Comparison of ENCODE assay signal across 7 cellular contexts in the genomic region with DNA sequence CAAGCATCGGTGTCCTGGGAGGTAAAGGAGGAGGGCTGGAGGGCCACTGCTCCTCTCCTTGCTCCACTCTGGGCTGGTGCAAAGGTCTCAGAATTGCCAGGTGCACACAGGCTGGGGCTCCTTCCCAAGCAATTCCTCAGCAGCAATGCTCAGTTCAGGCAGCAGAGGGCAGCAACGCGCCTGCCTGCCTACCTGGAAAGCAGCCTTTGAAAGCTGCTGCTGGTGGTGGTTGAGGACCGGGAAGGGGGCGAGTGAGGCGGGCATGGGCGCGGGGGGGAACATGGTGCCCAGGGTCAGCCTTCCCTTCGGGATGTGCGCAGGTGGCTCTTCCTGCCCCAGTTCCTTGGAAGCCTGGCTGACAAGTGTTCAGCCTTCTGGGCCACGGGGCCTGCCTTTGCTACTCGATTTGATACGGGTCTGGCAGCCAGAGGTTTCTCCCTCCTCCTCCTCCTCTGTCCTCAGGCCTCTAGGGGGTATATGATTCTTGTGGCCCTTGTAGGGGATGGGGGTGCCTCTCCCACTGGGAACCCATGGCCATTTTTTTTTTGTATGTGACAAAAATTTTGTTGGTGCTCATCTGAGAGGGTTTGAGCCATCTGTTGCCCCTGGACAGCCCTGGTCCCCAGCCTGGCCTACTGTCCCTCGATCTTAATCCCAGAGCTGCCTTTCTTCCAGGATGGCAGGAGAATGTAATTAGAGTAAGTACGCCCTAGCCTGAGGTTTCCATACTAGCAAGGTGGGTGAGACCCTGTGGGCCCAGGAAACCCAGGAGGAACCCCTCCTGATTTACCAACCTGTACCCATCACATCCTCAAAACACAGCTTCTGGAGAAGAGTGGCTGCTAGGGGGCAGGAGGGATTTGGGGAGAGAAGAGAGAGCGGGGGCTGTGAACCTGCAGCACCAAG. TPM values are rescaled to one million over a fixed set of nuclear protein-coding genes. Genes with fewer than 3 reads are reported as not detected.
DNase-seq lines count a peak whose midpoint lies in the region; ATAC-seq, FAIRE-seq and TF ChIP-seq lines count a peak whose summit lies in the region.

No MANE protein-coding gene starts in this region.

- TF ChIP-seq POLR2A in esophagus muscularis mucosa (IDR thresholded peaks at IDR 0.05; ENCODE audit: low read depth) = no peak

- peaks cover 10 to 28% (median 21%) of the 10 kb centered on the region in 4 donors for H3K36me3 ChIP-seq in esophagus muscularis mucosa

- peaks cover 32 to 50% (median 45%) of the 10 kb centered on the region in 4 donors for H3K4me1 ChIP-seq in esophagus muscularis mucosa

- intact Hi-C loops in esophagus muscularis mucosa (cut with DNase I) = loop anchor here (2.0 to 5.0 kb wide), 2 partner anchors 100 to 411 kb away; no protein-coding TSS in a partner anchor

- ATAC-seq in naive B cell (ENCODE audit: low read depth in 2 of 2) = peak; percentile 66 to 75
- ATAC-seq in stimulated activated effector memory CD8-positive, alpha-beta T cell treated with anti-CD3 and anti-CD28 coated beads, Interleukin-12 subunit alpha, Interleukin-12 subunit beta, amount 100 ng/mL, for 72 hours = peak; percentile 62

- no peak overlapping the region for H3K27ac ChIP-seq in esophagus muscularis mucosa (replicated peaks in 1 of 4)

- H3K4me3 ChIP-seq in Jurkat, Clone E6-1 (ENCODE audit: low read length) = no peak overlapping the region
- H3K4me3 ChIP-seq in esophagus muscularis mucosa = peak overlapping the region in 2 of 4 donors; percentile 20 to 25

- peaks cover 36% of the 10 kb centered on the region for H3K4me1 Mint-ChIP-seq in activated T-cell treated with anti-CD3 and anti-CD28 coated beads, Interleukin-2, amount 50 U/mL, for 24 hours (ENCODE audit: low read depth)
- peaks cover 15 to 20% (median 19%) of the 10 kb centered on the region in 3 donors for H3K4me1 Mint-ChIP-seq in naive B cell
- H3K4me1 Mint-ChIP-seq in stimulated activated effector memory CD8-positive, alpha-beta T cell treated with anti-CD3 and anti-CD28 coated beads, Interleukin-12 subunit alpha, Interleukin-12 subunit beta, amount 100 ng/mL, for 72 hours = peaks cover 32% of the 10 kb centered on the region

- no peaks in the 10 kb centered on the region for H3K9me3 Mint-ChIP-seq in activated T-cell treated with anti-CD3 and anti-CD28 coated beads, Interleukin-2, amount 50 U/mL, for 24 hours
- no peaks in the 10 kb centered on the region for H3K9me3 Mint-ChIP-seq in naive B cell
- H3K9me3 Mint-ChIP-seq in stimulated activated effector memory CD8-positive, alpha-beta T cell treated with anti-CD3 and anti-CD28 coated beads, Interleukin-12 subunit alpha, Interleukin-12 subunit beta, amount 100 ng/mL, for 72 hours = no peaks in the 10 kb centered on the region

- DNase-seq in GM18507 (ENCODE audit: extremely low spot score, insufficient read length, low read depth) (peak; percentile 62), OCI-M1 (lab: John Stamatoyannopoulos, UW) (peak; percentile 95), esophagus muscularis mucosa (ENCODE audit: extremely low spot score) (peak; percentile 96), naive B cell (peak; percentile 75)
- peak; percentile 64 for DNase-seq in Jurkat, Clone E6-1 (ENCODE audit: low read depth, low spot score)
- peak; percentile 86 for DNase-seq in activated T-cell treated with anti-CD3 and anti-CD28 coated beads, Interleukin-2, amount 50 U/mL, for 24 hours
- peak; percentile 91 to 93 for DNase-seq in stimulated activated effector memory CD8-positive, alpha-beta T cell treated with anti-CD3 and anti-CD28 coated beads, Interleukin-12 subunit alpha, Interleukin-12 subunit beta, amount 100 ng/mL, for 72 hours (ENCODE audit: low spot score in 2 of 2)

- peak overlapping the region; percentile 64 for H3K27ac Mint-ChIP-seq in activated T-cell treated with anti-CD3 and anti-CD28 coated beads, Interleukin-2, amount 50 U/mL, for 24 hours
- peak overlapping the region in 5 of 6 donors; percentile 22 to 88 (median 34) for H3K27ac Mint-ChIP-seq in naive B cell
- H3K27ac Mint-ChIP-seq in stimulated activated effector memory CD8-positive, alpha-beta T cell treated with anti-CD3 and anti-CD28 coated beads, Interleukin-12 subunit alpha, Interleukin-12 subunit beta, amount 100 ng/mL, for 72 hours = peak overlapping the region; percentile 91

- peak; percentile 93 to 98 (median 96) for TF ChIP-seq CTCF in esophagus muscularis mucosa (IDR thresholded peaks at IDR 0.05)

- H3K4me3 Mint-ChIP-seq in activated T-cell treated with anti-CD3 and anti-CD28 coated beads, Interleukin-2, amount 50 U/mL, for 24 hours = no peak overlapping the region
- H3K4me3 Mint-ChIP-seq in naive B cell = peak overlapping the region in 7 of 8 donors; percentile 42 to 86 (median 65)
- H3K4me3 Mint-ChIP-seq in stimulated activated effector memory CD8-positive, alpha-beta T cell treated with anti-CD3 and anti-CD28 coated beads, Interleukin-12 subunit alpha, Interleukin-12 subunit beta, amount 100 ng/mL, for 72 hours = peak overlapping the region; percentile 54

- no peaks in the 10 kb centered on the region for H3K27me3 Mint-ChIP-seq in activated T-cell treated with anti-CD3 and anti-CD28 coated beads, Interleukin-2, amount 50 U/mL, for 24 hours
- H3K27me3 Mint-ChIP-seq in naive B cell = no peaks in the 10 kb centered on the region

- H3K36me3 Mint-ChIP-seq in activated T-cell treated with anti-CD3 and anti-CD28 coated beads, Interleukin-2, amount 50 U/mL, for 24 hours (ENCODE audit: low read depth) = peaks cover 29% of the 10 kb centered on the region
- H3K36me3 Mint-ChIP-seq in naive B cell = peaks cover 0 to 6% of the 10 kb centered on the region in 2 donors
- peaks cover 41% of the 10 kb centered on the region for H3K36me3 Mint-ChIP-seq in stimulated activated effector memory CD8-positive, alpha-beta T cell treated with anti-CD3 and anti-CD28 coated beads, Interleukin-12 subunit alpha, Interleukin-12 subunit beta, amount 100 ng/mL, for 72 hours

- peak; percentile 87 for FAIRE-seq in GM18507 (lab: Jason Lieb, UNC)

- no peaks in the 10 kb centered on the region for H3K27me3 ChIP-seq in esophagus muscularis mucosa

- no peak for TF ChIP-seq EP300 in esophagus muscularis mucosa (IDR thresholded peaks at IDR 0.05)

- H3K9me3 ChIP-seq in esophagus muscularis mucosa = no peaks in the 10 kb centered on the region

- WGBS in esophagus muscularis mucosa = 10% methylated on average over 13 of the region's 16 CpGs

RNA-seq across cellular contexts. Expression of a gene that starts 20.1 kb away (rescaled TPM):
- polyA plus RNA-seq in Jurkat, Clone E6-1 (2012; ENCODE audit: insufficient read depth, insufficient read length) = 88.3 TPM
- total RNA-seq in esophagus muscularis mucosa = 10 to 100 TPM; 30.7 to 47.4 (median 37.1) TPM
- polyA plus RNA-seq in naive B cell (ENCODE audit: low read depth in 6 of 6) = 10 to 100 TPM; 61.1 to 91.0 (median 80.1) TPM

RNA-seq across cellular contexts. Expression of a gene that starts 22.7 kb away (rescaled TPM):
- not detected for polyA plus RNA-seq in Jurkat, Clone E6-1 (2012; ENCODE audit: insufficient read depth, insufficient read length)
- total RNA-seq in esophagus muscularis mucosa = under 1 TPM in 2 of 4 donors, not detected in 2; 0.17 to 0.34 TPM
- polyA plus RNA-seq in naive B cell (ENCODE audit: low read depth in 6 of 6) = 1 to 10 TPM in 4 of 6 donors, under 1 TPM in 1, not detected in 1; 0.96 to 1.9 (median 1.5) TPM

RNA-seq across cellular contexts. Expression of a gene that starts 31.9 kb away (rescaled TPM):
- polyA plus RNA-seq in Jurkat, Clone E6-1 (2012; ENCODE audit: insufficient read depth, insufficient read length) = 32.2 TPM
- 10 to 100 TPM; 17.9 to 26.7 (median 21.6) TPM for total RNA-seq in esophagus muscularis mucosa
- 10 to 100 TPM; 21.3 to 31.4 (median 27.9) TPM for polyA plus RNA-seq in naive B cell (ENCODE audit: low read depth in 6 of 6)

RNA-seq across cellular contexts. Expression of a gene that starts 38.4 kb away (rescaled TPM):
- 68.2 TPM for polyA plus RNA-seq in Jurkat, Clone E6-1 (2012; ENCODE audit: insufficient read depth, insufficient read length)
- 10 to 100 TPM; 28.2 to 31.0 (median 30.0) TPM for total RNA-seq in esophagus muscularis mucosa
- polyA plus RNA-seq in naive B cell (ENCODE audit: low read depth in 6 of 6) = 10 to 100 TPM in 1 of 6 donors, 1 to 10 TPM in 5; 2.5 to 17.3 (median 3.8) TPM

Comparison
In these comparisons a context has a peak if more than half of its experiments do, and no peak if none do; other contexts are left out.
1. H3K27ac Mint-ChIP-seq: peak in every context shown above with its lines; median percentile 91 in stimulated activated effector memory CD8-positive, alpha-beta T cell treated with anti-CD3 and anti-CD28 coated beads, Interleukin-12 subunit alpha, Interleukin-12 subunit beta, amount 100 ng/mL, for 72 hours; 64 in activated T-cell treated with anti-CD3 and anti-CD28 coated beads, Interleukin-2, amount 50 U/mL, for 24 hours; 34 in naive B cell.